Comparison of ENCODE assay signal across 15 cellular contexts in genomic region chr4:108224628-108225053, GRCh38. TPM values are rescaled to one million over a fixed set of nuclear protein-coding genes. Genes with fewer than 3 reads are reported as not detected.
DNase-seq lines count a peak whose midpoint lies in the region; ATAC-seq and TF ChIP-seq lines count a peak whose summit lies in the region.
"Had no signal": no experiment of that assay in that cellular context is flagged by ENCODE, and none has a peak within 500 bp of the region (broad histone marks: within the 10 kb centered on the region; RNA-seq: fewer than 3 reads in every experiment).

No MANE protein-coding gene starts in this region.

- H3K27ac Mint-ChIP-seq in activated naive CD8-positive, alpha-beta T cell, result peak overlapping the region; percentile 13
- H3K27ac Mint-ChIP-seq in activated naive CD8-positive, alpha-beta T cell treated with anti-CD3 and anti-CD28 coated beads, Interleukin-2, amount 50 U/mL, for 24 hours, result no peak overlapping the region
- H3K27ac Mint-ChIP-seq: activated naive CD8-positive, alpha-beta T cell treated with anti-CD3 and anti-CD28 coated beads, Interleukin-2, amount 10 ng/mL, durations not matched to agents 7 days and 5 days had no signal

- in situ Hi-C loops in SK-MEL-5 (cut with HindIII; ENCODE audit: low pct_unique_long_range_greater_than_20kb, low sequenced_read_pairs), result no loop called here

- H3K4me3 Mint-ChIP-seq in activated naive CD8-positive, alpha-beta T cell, result no peak overlapping the region
- H3K4me3 Mint-ChIP-seq in activated naive CD8-positive, alpha-beta T cell treated with anti-CD3 and anti-CD28 coated beads, Interleukin-2, amount 50 U/mL, for 24 hours, result no peak overlapping the region
- H3K4me3 Mint-ChIP-seq: activated naive CD8-positive, alpha-beta T cell treated with anti-CD3 and anti-CD28 coated beads, Interleukin-2, amount 10 ng/mL, durations not matched to agents 7 days and 5 days had no signal

- ATAC-seq in activated naive CD8-positive, alpha-beta T cell treated with anti-CD3 and anti-CD28 coated beads, Interleukin-2, amount 50 U/mL, for 24 hours, result no peak
- no peak for ATAC-seq in HG02588 (IDR thresholded peaks at IDR 0.05; ENCODE audit: unreplicated experiment)
- ATAC-seq: psoas muscle had no signal

- peaks cover 4% of the 10 kb centered on the region for H3K9me3 Mint-ChIP-seq in activated naive CD8-positive, alpha-beta T cell (ENCODE audit: low read depth)
- H3K9me3 Mint-ChIP-seq in activated naive CD8-positive, alpha-beta T cell treated with anti-CD3 and anti-CD28 coated beads, Interleukin-2, amount 50 U/mL, for 24 hours, result peaks cover 5% of the 10 kb centered on the region

- H3K4me1 Mint-ChIP-seq in activated naive CD8-positive, alpha-beta T cell (ENCODE audit: low read depth), result peaks cover 4% of the 10 kb centered on the region
- H3K4me1 Mint-ChIP-seq in activated naive CD8-positive, alpha-beta T cell treated with anti-CD3 and anti-CD28 coated beads, Interleukin-2, amount 50 U/mL, for 24 hours, result peaks cover 7% of the 10 kb centered on the region

- no peak for DNase-seq in activated naive CD8-positive, alpha-beta T cell treated with anti-CD3 and anti-CD28 coated beads, Interleukin-2, amount 50 U/mL, for 24 hours
- DNase-seq in SK-MEL-5 (ENCODE audit: low read depth, low spot score) (peak; percentile 22), fibroblast of pulmonary artery (ENCODE audit: low read depth) (peak; percentile 14), smooth muscle cell of the brain vasculature (ENCODE audit: low read depth, low spot score) (peak; percentile 6), C1 segment of cervical spinal cord (lab: John Stamatoyannopoulos, UW) (no peak), iPS-NIHi11 (ENCODE audit: low spot score) (no peak)
- DNase-seq: activated CD8-positive, alpha-beta memory T cell treated with anti-CD3 and anti-CD28 coated beads, Interleukin-2, amount 50 U/mL, for 4 hours; activated naive CD8-positive, alpha-beta T cell treated with anti-CD3 and anti-CD28 coated beads, Interleukin-2, amount 10 ng/mL, durations not matched to agents 7 days and 5 days; DMS79; head of caudate nucleus; Karpas-422; psoas muscle had no signal

- TF ChIP-seq CTCF in fibroblast of pulmonary artery (IDR thresholded peaks at IDR 0.05; ENCODE audit: low read length, missing control alignments), result no peak

- no peaks in the 10 kb centered on the region for H3K27me3 Mint-ChIP-seq in activated naive CD8-positive, alpha-beta T cell
- no peaks in the 10 kb centered on the region for H3K27me3 Mint-ChIP-seq in activated naive CD8-positive, alpha-beta T cell treated with anti-CD3 and anti-CD28 coated beads, Interleukin-2, amount 50 U/mL, for 24 hours
- H3K27me3 Mint-ChIP-seq: activated naive CD8-positive, alpha-beta T cell treated with anti-CD3 and anti-CD28 coated beads, Interleukin-2, amount 10 ng/mL, durations not matched to agents 7 days and 5 days had no signal

- H3K4me3 ChIP-seq in fibroblast of pulmonary artery (replicated peaks; ENCODE audit: low read depth, low read length), result no peak overlapping the region
- H3K4me3 ChIP-seq: psoas muscle, thoracic aorta had no signal

- peaks cover 20% of the 10 kb centered on the region for H3K36me3 Mint-ChIP-seq in activated naive CD8-positive, alpha-beta T cell
- H3K36me3 Mint-ChIP-seq in activated naive CD8-positive, alpha-beta T cell treated with anti-CD3 and anti-CD28 coated beads, Interleukin-2, amount 50 U/mL, for 24 hours (ENCODE audit: low read depth), result no peaks in the 10 kb centered on the region
- H3K36me3 Mint-ChIP-seq: activated naive CD8-positive, alpha-beta T cell treated with anti-CD3 and anti-CD28 coated beads, Interleukin-2, amount 10 ng/mL, durations not matched to agents 7 days and 5 days had no signal

RNA-seq across cellular contexts. Expression of gene LEF1, which starts 55.9 kb away (rescaled TPM):
- 91.7 and 101 TPM in 2 replicates for total RNA-seq in SK-MEL-5 (2014; rRNA removed; shearing (Covaris generic))
- polyA plus RNA-seq in SK-MEL-5 (2015; cell fraction: cytosol; rRNA removed), result 162 and 190 TPM in 2 replicates
- 207 and 261 TPM in 2 replicates for polyA plus RNA-seq in SK-MEL-5 (2015; cell fraction: nucleus; rRNA removed)

Comparison
In these comparisons a context has a peak if more than half of its experiments do, and no peak if none do; other contexts are left out.
1. DNase-seq: peak in SK-MEL-5 (single experiment), fibroblast of pulmonary artery (single experiment) and smooth muscle cell of the brain vasculature (single experiment); none in activated naive CD8-positive, alpha-beta T cell treated with anti-CD3 and anti-CD28 coated beads, Interleukin-2, amount 50 U/mL, for 24 hours (single experiment), C1 segment of cervical spinal cord (0 of 14) and iPS-NIHi11 (single experiment).